ENCODE assay signal across 8 cellular contexts in genomic region chr19:55632463-55632834, GRCh38. TPM values are rescaled to one million over a fixed set of nuclear protein-coding genes. Genes with fewer than 3 reads are reported as not detected.
A peak's percentile ranks its signal among the peaks of the same experiment; 100 is the strongest.
DNase-seq lines count a peak whose midpoint lies in the region; ATAC-seq and TF ChIP-seq lines count a peak whose summit lies in the region.

No MANE protein-coding gene starts in this region.

- H2BK12ac ChIP-seq in mesenchymal stem cell (ENCODE audit: low read length in 2 of 2): no peak overlapping the region

- peaks cover 24% of the 10 kb centered on the region for H3K4me1 ChIP-seq in mesenchymal stem cell (ENCODE audit: control insufficient read depth, insufficient read depth, low read depth, low read length)

- peak overlapping the region; percentile 72 for H2AFZ ChIP-seq in mesenchymal stem cell (ENCODE audit: low read depth, low read length)

- H3K79me1 ChIP-seq in mesenchymal stem cell (replicated peaks; ENCODE audit: low read length, poor library complexity, severe bottlenecking): peaks cover 9% of the 10 kb centered on the region

- H3K27me3 Mint-ChIP-seq in activated CD8-positive, alpha-beta T cell treated with anti-CD3 and anti-CD28 coated beads for 36 hours: peaks cover 4% of the 10 kb centered on the region

- peak overlapping the region; percentile 61 for H3K9ac ChIP-seq in mesenchymal stem cell (ENCODE audit: low read length)

- H3K18ac ChIP-seq in mesenchymal stem cell (ENCODE audit: low read depth in 1 of 2, low read length in 2 of 2): no peak overlapping the region

- H3K27me3 ChIP-seq in mesenchymal stem cell (ENCODE audit: control insufficient read depth in 1 of 2, insufficient read depth in 1 of 2, low read length in 2 of 2): no peaks in the 10 kb centered on the region

- H2BK120ac ChIP-seq in mesenchymal stem cell (ENCODE audit: low read depth, low read length): no peak overlapping the region

- intact Hi-C loops in activated CD8-positive, alpha-beta T cell treated with anti-CD3 and anti-CD28 coated beads for 36 hours (cut with micrococcal nuclease): no loop called here

- H3K36me3 ChIP-seq in mesenchymal stem cell (ENCODE audit: control insufficient read depth in 1 of 2, insufficient read depth in 2 of 2, low read depth in 1 of 2, low read length in 2 of 2): no peaks in the 10 kb centered on the region

- ATAC-seq in activated CD8-positive, alpha-beta T cell treated with anti-CD3 and anti-CD28 coated beads for 36 hours: peak; percentile 55
- no peak for ATAC-seq in HG02588 (IDR thresholded peaks at IDR 0.05; ENCODE audit: unreplicated experiment)

- H3K9me3 Mint-ChIP-seq in activated CD8-positive, alpha-beta T cell treated with anti-CD3 and anti-CD28 coated beads for 36 hours: no peaks in the 10 kb centered on the region

- H3K4me3 Mint-ChIP-seq in activated CD8-positive, alpha-beta T cell treated with anti-CD3 and anti-CD28 coated beads for 36 hours: no peak overlapping the region

- H2AK5ac ChIP-seq in mesenchymal stem cell (ENCODE audit: low read length, severe bottlenecking): no peak overlapping the region

- H3K14ac ChIP-seq in mesenchymal stem cell (ENCODE audit: low read length in 2 of 2): no peak overlapping the region

- TF ChIP-seq CTCF in activated CD8-positive, alpha-beta T cell treated with anti-CD3 and anti-CD28 coated beads for 36 hours (IDR thresholded peaks at IDR 0.05): peak; percentile 75

- POLR2A ChIA-PET in activated CD8-positive, alpha-beta T cell treated with anti-CD3 and anti-CD28 coated beads for 36 hours (lab: Charles Lee): interaction anchor here (0.7 to 1.4 kb wide), 3 partner anchors 14 to 26 kb away, joined by 3 read pairs; no protein-coding TSS in a partner anchor

- no peak overlapping the region for H3K27ac ChIP-seq in mesenchymal stem cell (ENCODE audit: low read length, poor library complexity, severe bottlenecking)

- H3K4ac ChIP-seq in mesenchymal stem cell (ENCODE audit: low read depth in 1 of 2, low read length in 2 of 2): peak overlapping the region in 1 of 2 experiments; percentile 57

- H2BK5ac ChIP-seq in mesenchymal stem cell (ENCODE audit: low read depth, low read length, poor library complexity, severe bottlenecking): no peak overlapping the region

- peak overlapping the region; percentile 52 for H4K91ac ChIP-seq in mesenchymal stem cell (ENCODE audit: low read length)

- 100% methylated on average over 1 of the region's 3 CpGs for WGBS in mesenchymal stem cell

- no peak overlapping the region for H3K4me3 ChIP-seq in mesenchymal stem cell (ENCODE audit: insufficient read depth in 1 of 2, low read depth in 1 of 2, low read length in 2 of 2)

- peaks cover 23% of the 10 kb centered on the region for H3K36me3 Mint-ChIP-seq in activated CD8-positive, alpha-beta T cell treated with anti-CD3 and anti-CD28 coated beads for 36 hours (ENCODE audit: low read depth)

- H3K23ac ChIP-seq in mesenchymal stem cell (ENCODE audit: low read length in 2 of 2): no peak overlapping the region

- H3K27ac Mint-ChIP-seq in activated CD8-positive, alpha-beta T cell treated with anti-CD3 and anti-CD28 coated beads for 36 hours: peak overlapping the region; percentile 63

- peaks cover 34% of the 10 kb centered on the region for H3K4me1 Mint-ChIP-seq in activated CD8-positive, alpha-beta T cell treated with anti-CD3 and anti-CD28 coated beads for 36 hours (ENCODE audit: low read depth)

- H2BK15ac ChIP-seq in mesenchymal stem cell (ENCODE audit: low read depth, poor library complexity, severe bottlenecking): no peak overlapping the region

- H4K8ac ChIP-seq in mesenchymal stem cell (ENCODE audit: low read length): peak overlapping the region; percentile 97

- CTCF ChIA-PET in activated CD8-positive, alpha-beta T cell treated with anti-CD3 and anti-CD28 coated beads for 36 hours (lab: Charles Lee): interaction anchor here (0.7 to 5.0 kb wide), 42 partner anchors 8 to 491 kb away, joined by 3 to 38 read pairs (median 4); partner anchors contain the start of genes CCDC106, FIZ1, ISOC2 and U2AF2

- H3K9me3 ChIP-seq in mesenchymal stem cell (ENCODE audit: control insufficient read depth, low read length): no peaks in the 10 kb centered on the region

- DNase-seq in COLO668 (lab: John Stamatoyannopoulos, UW; ENCODE audit: unreplicated experiment) (peak; percentile 89), HT1080 (ENCODE audit: low read depth) (peak; percentile 79), NOMO-1 (lab: John Stamatoyannopoulos, UW; ENCODE audit: unreplicated experiment in 2 of 2) (peak; percentile 60 to 88), ecto neural progenitor cell (ENCODE audit: low spot score) (peak; percentile 86), mesenchymal stem cell (peak; percentile 94)
- DNase-seq in activated CD8-positive, alpha-beta T cell treated with anti-CD3 and anti-CD28 coated beads for 36 hours: peak; percentile 98
- peak; percentile 39 to 84 for DNase-seq in stimulated activated CD8-positive, alpha-beta memory T cell treated with anti-CD3 and anti-CD28 coated beads, Interleukin-15, amount 100 ng/mL, for 4 hours (ENCODE audit: low read depth in 2 of 2)

- H3K4me2 ChIP-seq in mesenchymal stem cell (ENCODE audit: low read length, poor library complexity, severe bottlenecking): no peak overlapping the region

RNA-seq across cellular contexts. Expression of gene ZNF784, which starts 8.1 kb away (rescaled TPM):
- total RNA-seq in HT1080 (2014; rRNA removed; shearing (Covaris generic)): 4.1 and 6.1 TPM in 2 replicates
- 4.6 and 6.1 TPM in 2 replicates for polyA plus RNA-seq in HT1080 (2015; cell fraction: cytosol; rRNA removed)
- polyA plus RNA-seq in HT1080 (2015; cell fraction: nucleus; rRNA removed): 12.1 and 12.6 TPM in 2 replicates
- total RNA-seq in activated CD8-positive, alpha-beta T cell treated with anti-CD3 and anti-CD28 coated beads for 36 hours: 1 to 10 TPM; 3.6 to 3.7 TPM
- 2.4 TPM for polyA plus RNA-seq in mesenchymal stem cell (2013, experiment 1 of 2)
- 2.5 TPM for polyA plus RNA-seq in mesenchymal stem cell (2013, experiment 2 of 2)

RNA-seq across cellular contexts. Expression of gene ZNF580, which starts 8.4 kb away (rescaled TPM):
- total RNA-seq in HT1080 (2014; rRNA removed; shearing (Covaris generic)): 16.5 and 55.3 TPM in 2 replicates
- polyA plus RNA-seq in HT1080 (2015; cell fraction: cytosol; rRNA removed): 62.7 and 69.2 TPM in 2 replicates
- polyA plus RNA-seq in HT1080 (2015; cell fraction: nucleus; rRNA removed): 34.6 and 36.2 TPM in 2 replicates
- 10 to 100 TPM; 24.8 to 26.2 TPM for total RNA-seq in activated CD8-positive, alpha-beta T cell treated with anti-CD3 and anti-CD28 coated beads for 36 hours
- 46.7 TPM for polyA plus RNA-seq in mesenchymal stem cell (2013, experiment 1 of 2)
- 48.6 TPM for polyA plus RNA-seq in mesenchymal stem cell (2013, experiment 2 of 2)

RNA-seq across cellular contexts. Expression of gene ZNF581, which starts 11.0 kb away (rescaled TPM):
- 23.7 and 29.5 TPM in 2 replicates for total RNA-seq in HT1080 (2014; rRNA removed; shearing (Covaris generic))
- polyA plus RNA-seq in HT1080 (2015; cell fraction: cytosol; rRNA removed): 27.8 and 30.5 TPM in 2 replicates
- 19.1 and 21.5 TPM in 2 replicates for polyA plus RNA-seq in HT1080 (2015; cell fraction: nucleus; rRNA removed)
- total RNA-seq in activated CD8-positive, alpha-beta T cell treated with anti-CD3 and anti-CD28 coated beads for 36 hours: 10 to 100 TPM; 30.4 to 34.5 TPM
- 30.2 TPM for polyA plus RNA-seq in mesenchymal stem cell (2013, experiment 1 of 2)
- polyA plus RNA-seq in mesenchymal stem cell (2013, experiment 2 of 2): 31.9 TPM

RNA-seq across cellular contexts. Expression of gene CCDC106, which starts 15.6 kb away (rescaled TPM):
- total RNA-seq in HT1080 (2014; rRNA removed; shearing (Covaris generic)): 14.0 and 17.6 TPM in 2 replicates
- polyA plus RNA-seq in HT1080 (2015; cell fraction: cytosol; rRNA removed): 22.7 and 24.8 TPM in 2 replicates
- 16.6 and 19.1 TPM in 2 replicates for polyA plus RNA-seq in HT1080 (2015; cell fraction: nucleus; rRNA removed)
- 10 to 100 TPM in 1 of 2 experiments, 1 to 10 TPM in 1; 8.8 to 11.2 TPM for total RNA-seq in activated CD8-positive, alpha-beta T cell treated with anti-CD3 and anti-CD28 coated beads for 36 hours
- 19.4 TPM for polyA plus RNA-seq in mesenchymal stem cell (2013, experiment 1 of 2)
- polyA plus RNA-seq in mesenchymal stem cell (2013, experiment 2 of 2): 19.0 TPM

RNA-seq across cellular contexts. Expression of gene U2AF2, which starts 22.4 kb away (rescaled TPM):
- total RNA-seq in HT1080 (2014; rRNA removed; shearing (Covaris generic)): 334 and 352 TPM in 2 replicates
- polyA plus RNA-seq in HT1080 (2015; cell fraction: cytosol; rRNA removed): 178 and 210 TPM in 2 replicates
- polyA plus RNA-seq in HT1080 (2015; cell fraction: nucleus; rRNA removed): 279 and 285 TPM in 2 replicates
- 100 to 1,000 TPM; 304 to 306 TPM for total RNA-seq in activated CD8-positive, alpha-beta T cell treated with anti-CD3 and anti-CD28 coated beads for 36 hours
- polyA plus RNA-seq in mesenchymal stem cell (2013, experiment 1 of 2): 90.3 TPM
- 82.6 TPM for polyA plus RNA-seq in mesenchymal stem cell (2013, experiment 2 of 2)
